In genomic region chr9:97981828-97982164, GRCh38 we compare ENCODE assay signal across 9 cellular contexts. TPM values are rescaled to one million over a fixed set of nuclear protein-coding genes. Genes with fewer than 3 reads are reported as not detected.
DNase-seq lines count a peak whose midpoint lies in the region; ATAC-seq and TF ChIP-seq lines count a peak whose summit lies in the region.
"Had no signal": no experiment of that assay in that cellular context is flagged by ENCODE, and none has a peak within 500 bp of the region (broad histone marks: within the 10 kb centered on the region; RNA-seq: fewer than 3 reads in every experiment).

No MANE protein-coding gene starts in this region.

- H3K4me3 Mint-ChIP-seq in progenitor cell of endocrine pancreas (ENCODE audit: low read depth): peak overlapping the region; percentile 69

- no peak overlapping the region for H3K27ac Mint-ChIP-seq in progenitor cell of endocrine pancreas

- H3K4me1 Mint-ChIP-seq in progenitor cell of endocrine pancreas (ENCODE audit: low read depth): peaks cover 11% of the 10 kb centered on the region

- TF ChIP-seq CTCF in choroid plexus epithelial cell (conservative IDR thresholded peaks at IDR 0.05; ENCODE audit: low read depth, low read length): no peak
- TF ChIP-seq CTCF in progenitor cell of endocrine pancreas (IDR thresholded peaks at IDR 0.05; ENCODE audit: unreplicated experiment): no peak

- no peak for ATAC-seq in HG02623 (IDR thresholded peaks at IDR 0.05; ENCODE audit: unreplicated experiment)
- ATAC-seq: activated CD4-positive, CD25-positive, alpha-beta regulatory T cell treated with anti-CD3 and anti-CD28 coated beads, Interleukin-2, amount 50 U/mL, for 24 hours; upper lobe of right lung had no signal

- H3K9me3 Mint-ChIP-seq in progenitor cell of endocrine pancreas (ENCODE audit: low read depth): no peaks in the 10 kb centered on the region

- peak; percentile 47 for DNase-seq in GF-D8 (lab: John Stamatoyannopoulos, UW)
- DNase-seq in NCI-H69 (lab: John Stamatoyannopoulos, UW): peak; percentile 72
- DNase-seq in choroid plexus epithelial cell (ENCODE audit: low read depth): peak; percentile 36
- no peak for DNase-seq in progenitor cell of endocrine pancreas (ENCODE audit: low spot score, unreplicated experiment)
- no peak for DNase-seq in germinal center (ENCODE audit: low spot score)
- DNase-seq in KG1 (lab: John Stamatoyannopoulos, UW): no peak
- DNase-seq: upper lobe of right lung had no signal

- H3K36me3 Mint-ChIP-seq in progenitor cell of endocrine pancreas (ENCODE audit: insufficient read depth): peaks cover 2% of the 10 kb centered on the region

- H3K4me3 ChIP-seq in choroid plexus epithelial cell (ENCODE audit: low read depth, low read length): no peak overlapping the region

- peaks cover 44% of the 10 kb centered on the region for H3K27me3 Mint-ChIP-seq in progenitor cell of endocrine pancreas

RNA-seq across cellular contexts. Expression of gene ANP32B, which starts 1.3 kb away (rescaled TPM):
- total RNA-seq in progenitor cell of endocrine pancreas: 153 and 156 TPM in 2 replicates

RNA-seq across cellular contexts. Expression of gene HEMGN, which starts 43.8 kb away (rescaled TPM):
- total RNA-seq in progenitor cell of endocrine pancreas: not detected in 2 replicates
- total RNA-seq: upper lobe of right lung had no signal

RNA-seq across cellular contexts. Expression of gene TRMO, which starts 59.5 kb away (rescaled TPM):
- 14.2 and 15.6 TPM in 2 replicates for total RNA-seq in progenitor cell of endocrine pancreas

Comparison
In these comparisons a context has a peak if more than half of its experiments do, and no peak if none do; other contexts are left out.
1. DNase-seq: peak in GF-D8 (single experiment), NCI-H69 (single experiment) and choroid plexus epithelial cell (single experiment); none in progenitor cell of endocrine pancreas (single experiment), germinal center (single experiment) and KG1 (single experiment).